Comparison of ENCODE assay signal across 2 cellular contexts in the genomic region with DNA sequence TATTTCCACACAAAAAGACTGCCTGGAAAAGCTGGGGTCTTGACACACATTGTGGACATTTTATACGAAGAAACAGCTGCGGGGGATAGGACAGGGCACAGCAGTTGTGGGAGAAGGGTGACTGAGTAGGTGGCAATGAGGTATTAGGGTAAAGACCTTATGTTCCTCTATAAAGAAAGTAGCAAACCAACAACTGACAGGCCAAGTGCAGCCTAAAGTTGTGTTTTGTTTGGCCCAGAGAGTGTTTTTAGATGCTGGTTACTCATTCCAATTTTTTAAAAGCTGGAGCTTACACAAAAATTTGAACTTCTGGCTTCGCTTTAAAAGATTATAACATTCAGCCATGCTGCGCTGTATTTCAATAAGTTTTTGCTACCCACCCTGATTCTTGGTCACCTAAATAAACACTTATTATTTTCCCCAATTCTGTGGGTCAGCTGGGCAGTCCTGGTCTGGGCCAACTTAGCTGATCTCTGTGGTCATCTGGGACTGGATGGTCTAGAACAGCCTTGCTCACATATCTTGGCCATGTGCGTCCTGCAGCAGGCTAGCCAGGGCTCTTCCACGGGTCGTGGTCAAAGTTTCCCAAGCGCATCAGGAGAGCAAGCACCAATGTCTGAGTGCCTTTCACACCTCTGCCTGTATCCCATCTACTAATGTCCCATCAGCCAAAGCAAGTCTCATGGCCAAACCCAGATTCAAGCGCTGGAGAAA. TPM values are rescaled to one million over a fixed set of nuclear protein-coding genes. Genes with fewer than 3 reads are reported as not detected.
"Had no signal": no experiment of that assay in that cellular context is flagged by ENCODE, and none has a peak within 500 bp of the region (broad histone marks: within the 10 kb centered on the region; RNA-seq: fewer than 3 reads in every experiment).

No MANE protein-coding gene starts in this region.

RNA-seq across cellular contexts. Expression of a gene that starts 51.8 kb away (rescaled TPM):
- total RNA-seq: left lobe of liver had no signal
- polyA plus RNA-seq: liver had no signal
